1 cellular context compared by ENCODE assay signal in genomic region chr2:38178556-38179419, GRCh38.
TF ChIP-seq lines count a peak whose summit lies in the region.

No MANE protein-coding gene starts in this region.

TF ChIP-seq in GM23338, 12 proteins besides CTCF, POLR2A, EP300 and RAD21 (continued from another document):
- TF ChIP-seq, protein P1, sequence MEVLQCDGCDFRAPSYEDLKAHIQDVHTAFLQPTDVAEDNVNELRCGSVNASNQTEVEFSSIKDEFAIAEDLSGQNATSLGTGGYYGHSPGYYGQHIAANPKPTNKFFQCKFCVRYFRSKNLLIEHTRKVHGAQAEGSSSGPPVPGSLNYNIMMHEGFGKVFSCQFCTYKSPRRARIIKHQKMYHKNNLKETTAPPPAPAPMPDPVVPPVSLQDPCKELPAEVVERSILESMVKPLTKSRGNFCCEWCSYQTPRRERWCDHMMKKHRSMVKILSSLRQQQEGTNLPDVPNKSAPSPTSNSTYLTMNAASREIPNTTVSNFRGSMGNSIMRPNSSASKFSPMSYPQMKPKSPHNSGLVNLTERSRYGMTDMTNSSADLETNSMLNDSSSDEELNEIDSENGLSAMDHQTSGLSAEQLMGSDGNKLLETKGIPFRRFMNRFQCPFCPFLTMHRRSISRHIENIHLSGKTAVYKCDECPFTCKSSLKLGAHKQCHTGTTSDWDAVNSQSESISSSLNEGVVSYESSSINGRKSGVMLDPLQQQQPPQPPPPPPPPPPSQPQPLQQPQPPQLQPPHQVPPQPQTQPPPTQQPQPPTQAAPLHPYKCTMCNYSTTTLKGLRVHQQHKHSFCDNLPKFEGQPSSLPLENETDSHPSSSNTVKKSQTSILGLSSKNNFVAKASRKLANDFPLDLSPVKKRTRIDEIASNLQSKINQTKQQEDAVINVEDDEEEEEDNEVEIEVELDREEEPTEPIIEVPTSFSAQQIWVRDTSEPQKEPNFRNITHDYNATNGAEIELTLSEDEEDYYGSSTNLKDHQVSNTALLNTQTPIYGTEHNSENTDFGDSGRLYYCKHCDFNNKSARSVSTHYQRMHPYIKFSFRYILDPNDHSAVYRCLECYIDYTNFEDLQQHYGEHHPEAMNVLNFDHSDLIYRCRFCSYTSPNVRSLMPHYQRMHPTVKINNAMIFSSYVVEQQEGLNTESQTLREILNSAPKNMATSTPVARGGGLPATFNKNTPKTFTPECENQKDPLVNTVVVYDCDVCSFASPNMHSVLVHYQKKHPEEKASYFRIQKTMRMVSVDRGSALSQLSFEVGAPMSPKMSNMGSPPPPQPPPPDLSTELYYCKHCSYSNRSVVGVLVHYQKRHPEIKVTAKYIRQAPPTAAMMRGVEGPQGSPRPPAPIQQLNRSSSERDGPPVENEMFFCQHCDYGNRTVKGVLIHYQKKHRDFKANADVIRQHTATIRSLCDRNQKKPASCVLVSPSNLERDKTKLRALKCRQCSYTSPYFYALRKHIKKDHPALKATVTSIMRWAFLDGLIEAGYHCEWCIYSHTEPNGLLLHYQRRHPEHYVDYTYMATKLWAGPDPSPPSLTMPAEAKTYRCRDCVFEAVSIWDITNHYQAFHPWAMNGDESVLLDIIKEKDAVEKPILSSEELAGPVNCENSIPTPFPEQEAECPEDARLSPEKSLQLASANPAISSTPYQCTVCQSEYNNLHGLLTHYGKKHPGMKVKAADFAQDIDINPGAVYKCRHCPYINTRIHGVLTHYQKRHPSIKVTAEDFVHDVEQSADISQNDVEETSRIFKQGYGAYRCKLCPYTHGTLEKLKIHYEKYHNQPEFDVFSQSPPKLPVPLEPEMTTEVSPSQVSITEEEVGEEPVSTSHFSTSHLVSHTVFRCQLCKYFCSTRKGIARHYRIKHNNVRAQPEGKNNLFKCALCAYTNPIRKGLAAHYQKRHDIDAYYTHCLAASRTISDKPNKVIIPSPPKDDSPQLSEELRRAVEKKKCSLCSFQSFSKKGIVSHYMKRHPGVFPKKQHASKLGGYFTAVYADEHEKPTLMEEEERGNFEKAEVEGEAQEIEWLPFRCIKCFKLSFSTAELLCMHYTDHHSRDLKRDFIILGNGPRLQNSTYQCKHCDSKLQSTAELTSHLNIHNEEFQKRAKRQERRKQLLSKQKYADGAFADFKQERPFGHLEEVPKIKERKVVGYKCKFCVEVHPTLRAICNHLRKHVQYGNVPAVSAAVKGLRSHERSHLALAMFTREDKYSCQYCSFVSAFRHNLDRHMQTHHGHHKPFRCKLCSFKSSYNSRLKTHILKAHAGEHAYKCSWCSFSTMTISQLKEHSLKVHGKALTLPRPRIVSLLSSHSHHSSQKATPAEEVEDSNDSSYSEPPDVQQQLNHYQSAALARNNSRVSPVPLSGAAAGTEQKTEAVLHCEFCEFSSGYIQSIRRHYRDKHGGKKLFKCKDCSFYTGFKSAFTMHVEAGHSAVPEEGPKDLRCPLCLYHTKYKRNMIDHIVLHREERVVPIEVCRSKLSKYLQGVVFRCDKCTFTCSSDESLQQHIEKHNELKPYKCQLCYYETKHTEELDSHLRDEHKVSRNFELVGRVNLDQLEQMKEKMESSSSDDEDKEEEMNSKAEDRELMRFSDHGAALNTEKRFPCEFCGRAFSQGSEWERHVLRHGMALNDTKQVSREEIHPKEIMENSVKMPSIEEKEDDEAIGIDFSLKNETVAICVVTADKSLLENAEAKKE (CRISPR knock-in tag; IDR thresholded peaks at IDR 0.05), result no peak
- TF ChIP-seq EZH2 (IDR thresholded peaks at IDR 0.05; ENCODE audit: low read depth, unreplicated experiment) (no peak), ZNF331 (CRISPR knock-in tag; IDR thresholded peaks at IDR 0.05; ENCODE audit: low read depth) (no peak), CREB1 (CRISPR knock-in tag; IDR thresholded peaks at IDR 0.05; ENCODE audit: low read depth) (no peak), ZNF114 (CRISPR knock-in tag; IDR thresholded peaks at IDR 0.05) (no peak)
